ENCODE assay signal across 3 cellular contexts in genomic region chr7:130756316-130756715, GRCh38.
TF ChIP-seq lines count a peak whose summit lies in the region.

No MANE protein-coding gene starts in this region.

TF ChIP-seq in HepG2, 621 proteins besides CTCF, POLR2A, EP300 and RAD21:
- 0 out of 2 replicates have a peak, but pooled peaks have one; percentile 9 for TF ChIP-seq CEBPB (IDR thresholded peaks at IDR 0.05; ENCODE audit: borderline replicate concordance, low read depth, low read length)
- TF ChIP-seq ZNF367 (CRISPR knock-in tag; IDR thresholded peaks at IDR 0.05; ENCODE audit: borderline replicate concordance): no peak

TF ChIP-seq in HEK293, 187 proteins besides CTCF, POLR2A, EP300 and RAD21:
- peak; percentile 55 for TF ChIP-seq PRDM1 (tag by site-specific recombination; IDR thresholded peaks at IDR 0.05)
- no peak for TF ChIP-seq IKZF3 (tag by site-specific recombination; IDR thresholded peaks at IDR 0.05)
- TF ChIP-seq SCRT2 (tag by site-specific recombination; IDR thresholded peaks at IDR 0.05): peak; percentile 67
- TF ChIP-seq ZNF529 (tag by site-specific recombination; IDR thresholded peaks at IDR 0.05; ENCODE audit: insufficient replicate concordance): no peak
- no peak for TF ChIP-seq PATZ1 (tag by site-specific recombination; IDR thresholded peaks at IDR 0.05)
- no peak for TF ChIP-seq EGR2 (tag by site-specific recombination; IDR thresholded peaks at IDR 0.05; ENCODE audit: low read depth)
- TF ChIP-seq SCRT1 (tag by site-specific recombination; IDR thresholded peaks at IDR 0.05; ENCODE audit: borderline replicate concordance): 0 out of 2 replicates have a peak, but pooled peaks have one; percentile 14
- no peak for TF ChIP-seq GLI2 (tag by site-specific recombination; IDR thresholded peaks at IDR 0.05; ENCODE audit: borderline replicate concordance, low read depth)

TF ChIP-seq in K562, 482 proteins besides CTCF, POLR2A, EP300 and RAD21:
- TF ChIP-seq BRD9 (IDR thresholded peaks at IDR 0.05; ENCODE audit: low read depth, partially characterized antibody) (no peak), FOXJ3 (CRISPR knock-in tag; IDR thresholded peaks at IDR 0.05) (no peak), CEBPG (CRISPR knock-in tag; IDR thresholded peaks at IDR 0.05) (no peak), CEBPG (tag; conservative IDR thresholded peaks at IDR 0.05 in 1 of 2, IDR thresholded peaks at IDR 0.05 in 1 of 2) (peak; percentile 67 to 76), ATF3 (IDR thresholded peaks at IDR 0.05) (peak; percentile 74), ATF3 (CRISPR knock-in tag; conservative IDR thresholded peaks at IDR 0.05) (no peak), PPARD (CRISPR knock-in tag; IDR thresholded peaks at IDR 0.05) (no peak)
